In the genomic region with DNA sequence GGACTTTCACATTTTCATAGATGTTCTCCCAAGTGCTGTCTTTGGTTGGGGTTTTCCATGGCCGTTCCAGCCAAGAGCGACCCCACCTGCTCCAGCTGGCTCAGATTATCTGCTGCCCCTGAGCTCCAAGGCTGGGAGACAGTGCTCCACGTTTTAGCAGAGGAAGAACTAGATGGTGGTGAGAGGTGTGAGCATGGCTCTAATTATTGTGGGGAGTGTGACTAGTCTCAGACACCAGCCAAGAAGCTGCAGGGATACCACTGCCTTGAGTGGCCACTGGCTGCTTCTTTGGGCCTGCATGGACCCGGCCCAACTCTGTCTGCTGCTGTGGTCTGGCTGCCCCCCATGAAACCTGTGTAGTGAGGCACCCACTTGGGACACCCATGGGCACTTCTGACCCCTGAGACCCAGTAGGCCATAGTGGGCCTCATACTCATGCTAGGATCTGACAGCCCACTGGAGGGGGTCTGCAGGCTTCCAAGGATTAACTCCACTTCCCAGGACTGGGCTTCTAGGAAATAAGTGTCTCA, we compare ENCODE assay signal across 18 cellular contexts.
"Had no signal": no experiment of that assay in that cellular context is flagged by ENCODE, and none has a peak within 500 bp of the region (broad histone marks: within the 10 kb centered on the region; RNA-seq: fewer than 3 reads in every experiment).

No MANE protein-coding gene starts in this region.

- H3K4me3 ChIP-seq: breast epithelium, heart left ventricle, lung, right lobe of liver, stomach, transverse colon, vagina had no signal

- H2AFZ ChIP-seq: parathyroid adenoma had no signal

- H3K27ac ChIP-seq: breast epithelium, heart left ventricle, parathyroid adenoma, right lobe of liver, stomach, transverse colon, vagina had no signal

- H3K4me3 Mint-ChIP-seq: stimulated activated memory B cell treated with anti-CD40 and anti-IgM and Interleukin-4, amounts not matched to agents 10 μg/mL and 1 μg/mL and 100 μg/mL, for 72 hours had no signal

- H3K27me3 ChIP-seq: breast epithelium, heart left ventricle, right lobe of liver, stomach, transverse colon, vagina had no signal

- H3K36me3 ChIP-seq: breast epithelium had no signal

- H3K27me3 Mint-ChIP-seq: naive thymus-derived CD4-positive, alpha-beta T cell; T-cell had no signal

- DNase-seq: activated CD4-positive, alpha-beta T cell treated with anti-CD3 and anti-CD28 coated beads, Interleukin-2, amount 50 U/mL, for 48 hours; activated naive CD4-positive, alpha-beta T cell treated with anti-CD3 and anti-CD28 coated beads, Interleukin-2, amount 50 U/mL, for 16 hours; activated T-cell treated with anti-CD3 and anti-CD28 coated beads, Interleukin-2, amount 50 U/mL, for 48 hours; cortex of kidney; islet precursor cell; naive thymus-derived CD4-positive, alpha-beta T cell; small intestine; stimulated activated CD4-positive, alpha-beta T cell treated with anti-CD3 and anti-CD28 coated beads, Interleukin-15, amount 100 ng/mL, for 24 hours; stomach; T-cell; transverse colon had no signal

- H3K9me3 Mint-ChIP-seq: stimulated activated memory B cell treated with anti-CD40 and anti-IgM and Interleukin-4, amounts not matched to agents 10 μg/mL and 1 μg/mL and 100 μg/mL, for 72 hours; T-cell had no signal

- H3K9ac ChIP-seq: parathyroid adenoma had no signal

- H3K9me3 ChIP-seq: breast epithelium, heart left ventricle, right lobe of liver, stomach, transverse colon, vagina had no signal

- H3K27ac Mint-ChIP-seq: stimulated activated memory B cell treated with anti-CD40 and anti-IgM and Interleukin-4, amounts not matched to agents 10 μg/mL and 1 μg/mL and 100 μg/mL, for 72 hours had no signal

- ATAC-seq: heart left ventricle; naive thymus-derived CD4-positive, alpha-beta T cell; right lobe of liver; stimulated activated memory B cell treated with anti-CD40 and anti-IgM and Interleukin-4, amounts not matched to agents 10 μg/mL and 1 μg/mL and 100 μg/mL, for 72 hours; T-cell had no signal
